In the genomic region with DNA sequence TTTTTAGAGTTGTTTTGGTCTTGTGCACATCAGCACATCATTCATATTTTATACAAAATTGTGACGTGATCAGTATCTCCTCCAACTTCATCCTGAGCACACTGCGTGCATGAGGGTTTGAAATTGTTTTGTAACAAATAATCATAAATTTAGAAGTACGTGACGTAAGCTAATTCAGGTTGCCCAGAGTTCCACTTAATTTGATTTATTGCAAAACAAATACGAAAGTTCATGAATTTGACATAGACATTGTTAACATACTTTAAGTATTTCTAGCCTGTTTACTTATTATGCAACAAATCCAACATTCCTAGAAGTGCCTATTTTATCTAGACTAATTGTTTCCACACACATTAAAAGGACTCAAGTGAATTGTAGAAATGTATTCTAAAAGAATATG, we compare ENCODE assay signal across 15 cellular contexts. TPM values are rescaled to one million over a fixed set of nuclear protein-coding genes. Genes with fewer than 3 reads are reported as not detected.
A peak's percentile ranks its signal among the peaks of the same experiment; 100 is the strongest.
DNase-seq lines count a peak whose midpoint lies in the region; ATAC-seq and TF ChIP-seq lines count a peak whose summit lies in the region.
"Had no signal": no experiment of that assay in that cellular context is flagged by ENCODE, and none has a peak within 500 bp of the region (broad histone marks: within the 10 kb centered on the region; RNA-seq: fewer than 3 reads in every experiment).

No MANE protein-coding gene starts in this region.

- H3K36me3 Mint-ChIP-seq in CD4-positive, alpha-beta T cell (ENCODE audit: low read depth): no peaks in the 10 kb centered on the region
- H3K36me3 Mint-ChIP-seq in stimulated activated naive B cell treated with anti-CD40 and anti-IgM and Interleukin-4, amounts not matched to agents 10 μg/mL and 1 μg/mL and 100 μg/mL, for 72 hours: peaks cover 4% of the 10 kb centered on the region in 2 donors

- H3K27ac ChIP-seq in CD4-positive, alpha-beta T cell (ENCODE audit: low read depth, low read length): no peak overlapping the region
- 0 out of 2 replicates have a peak overlapping the region, but pooled peaks have one; percentile 65 for H3K27ac ChIP-seq in PC-3 (ENCODE audit: low read length)
- H3K27ac ChIP-seq: colonic mucosa, neutrophil had no signal

- H3K9me2 ChIP-seq in PC-3 (replicated peaks; ENCODE audit: low read length): no peaks in the 10 kb centered on the region

- no peaks in the 10 kb centered on the region for H4K20me1 ChIP-seq in PC-3 (ENCODE audit: low read length)

- CTCF ChIA-PET in CD4-positive, alpha-beta T cell (lab: Charles Lee): interaction anchor here (1.8 to 3.0 kb wide), 2 partner anchors 39 to 175 kb away, joined by 4 to 8 read pairs; no protein-coding TSS in a partner anchor
- CTCF ChIA-PET in PC-3 (lab: Charles Lee): interaction anchor here (0.6 kb wide), 1 partner anchor 40 kb away, joined by 3 read pairs; no protein-coding TSS in a partner anchor

- no TSS peak for BruUV-seq in PC-3 (replicated peaks; lab: Mats Ljungman, UMichigan)

- no peaks in the 10 kb centered on the region for H3K9me3 Mint-ChIP-seq in CD4-positive, alpha-beta T cell
- H3K9me3 Mint-ChIP-seq in stimulated activated naive B cell treated with anti-CD40 and anti-IgM and Interleukin-4, amounts not matched to agents 10 μg/mL and 1 μg/mL and 100 μg/mL, for 72 hours: no peaks in the 10 kb centered on the region

- no peaks in the 10 kb centered on the region for H3K79me2 ChIP-seq in PC-3 (ENCODE audit: low read length)

- peaks cover 41% of the 10 kb centered on the region for H3K4me1 Mint-ChIP-seq in CD4-positive, alpha-beta T cell (ENCODE audit: low read depth)
- H3K4me1 Mint-ChIP-seq in stimulated activated naive B cell treated with anti-CD40 and anti-IgM and Interleukin-4, amounts not matched to agents 10 μg/mL and 1 μg/mL and 100 μg/mL, for 72 hours: peaks cover 5 to 9% of the 10 kb centered on the region in 2 donors

- no peak overlapping the region for H3K4me3 ChIP-seq in PC-3 (ENCODE audit: low read length)
- H3K4me3 ChIP-seq in fibroblast of mammary gland (ENCODE audit: control insufficient read depth, low read depth, low read length): no peak overlapping the region
- H3K4me3 ChIP-seq: colonic mucosa, HAP-1, K562 had no signal

- no peak for ATAC-seq in CD4-positive, alpha-beta T cell (ENCODE audit: poor library complexity)
- no peak for ATAC-seq in PC-3
- ATAC-seq in sciatic nerve: peak; percentile 55
- no peak for ATAC-seq in stimulated activated naive B cell treated with anti-CD40 and anti-IgM and Interleukin-4, amounts not matched to agents 10 μg/mL and 1 μg/mL and 100 μg/mL, for 72 hours (replicated peaks)
- no peak for ATAC-seq in GM21576 (IDR thresholded peaks at IDR 0.05; ENCODE audit: unreplicated experiment)
- ATAC-seq: K562 had no signal

- H3K9me3 ChIP-seq in CD4-positive, alpha-beta T cell (ENCODE audit: control insufficient read depth, low read length): no peaks in the 10 kb centered on the region
- no peaks in the 10 kb centered on the region for H3K9me3 ChIP-seq in PC-3 (ENCODE audit: low read length)
- H3K9me3 ChIP-seq: Caco-2, colonic mucosa, HAP-1, neutrophil had no signal

- no peaks in the 10 kb centered on the region for H3K27me3 Mint-ChIP-seq in CD4-positive, alpha-beta T cell
- no peaks in the 10 kb centered on the region for H3K27me3 Mint-ChIP-seq in stimulated activated naive B cell treated with anti-CD40 and anti-IgM and Interleukin-4, amounts not matched to agents 10 μg/mL and 1 μg/mL and 100 μg/mL, for 72 hours

- no peak for DNase-seq in CD4-positive, alpha-beta T cell
- DNase-seq in PC-3: peak; percentile 64
- DNase-seq in fibroblast of mammary gland (ENCODE audit: low read depth): peak; percentile 72
- no peak for DNase-seq in sciatic nerve (ENCODE audit: low spot score)
- DNase-seq in stimulated activated naive B cell treated with anti-CD40 and anti-IgM and Interleukin-4, amounts not matched to agents 10 μg/mL and 1 μg/mL and 100 μg/mL, for 72 hours: no peak
- no peak for DNase-seq in HPDE6-E6E7 (ENCODE audit: extremely low spot score)
- no peak for DNase-seq in KG1 (lab: John Stamatoyannopoulos, UW)
- DNase-seq: activated CD4-positive, alpha-beta T cell treated with anti-CD3 and anti-CD28 coated beads for 4 hours; Caco-2; colonic mucosa; NCI-H1930 had no signal

- no peak for TF ChIP-seq CTCF in CD4-positive, alpha-beta T cell (IDR thresholded peaks at IDR 0.05)
- TF ChIP-seq CTCF in PC-3 (conservative IDR thresholded peaks at IDR 0.05; ENCODE audit: low read depth, low read length): no peak
- no peak for TF ChIP-seq CTCF in fibroblast of mammary gland (conservative IDR thresholded peaks at IDR 0.05; ENCODE audit: control insufficient read depth, insufficient read depth, low read depth, low read length)

- no peaks in the 10 kb centered on the region for H3F3A ChIP-seq in PC-3 (ENCODE audit: low read length, unreplicated experiment)

- peak overlapping the region; percentile 40 for H3K4me2 ChIP-seq in PC-3 (ENCODE audit: low read length)

- H3K9ac ChIP-seq in PC-3 (ENCODE audit: low read length): no peak overlapping the region

- intact Hi-C loops in CD4-positive, alpha-beta T cell (cut with DNase I, micrococcal nuclease): loop anchor here in 1 of 2 experiments (5.0 to 10.0 kb wide), 2 partner anchors 62 to 176 kb away; no protein-coding TSS in a partner anchor
- intact Hi-C loops in PC-3 (cut with micrococcal nuclease): no loop called here
- intact Hi-C loops in sciatic nerve (cut with DNase I): no loop called here

- POLR2A ChIA-PET in CD4-positive, alpha-beta T cell (lab: Charles Lee): interaction anchor here (1.0 kb wide), 1 partner anchor 175 kb away, joined by 3 read pairs; no protein-coding TSS in a partner anchor
- POLR2A ChIA-PET in PC-3 (lab: Charles Lee; ENCODE audit: unreplicated experiment): no interaction called here

- H3K27ac Mint-ChIP-seq in CD4-positive, alpha-beta T cell: peak overlapping the region; percentile 83
- no peak overlapping the region for H3K27ac Mint-ChIP-seq in stimulated activated naive B cell treated with anti-CD40 and anti-IgM and Interleukin-4, amounts not matched to agents 10 μg/mL and 1 μg/mL and 100 μg/mL, for 72 hours

- no peaks in the 10 kb centered on the region for H3K36me3 ChIP-seq in PC-3 (ENCODE audit: low read depth, low read length)
- H3K36me3 ChIP-seq: colonic mucosa, neutrophil had no signal

- H3K4me1 ChIP-seq in PC-3 (ENCODE audit: insufficient read depth, low read length): peaks cover 35% of the 10 kb centered on the region
- H3K4me1 ChIP-seq: colonic mucosa had no signal

- H3K27me3 ChIP-seq in CD4-positive, alpha-beta T cell (ENCODE audit: control insufficient read depth, insufficient read depth, low read length): no peaks in the 10 kb centered on the region
- H3K27me3 ChIP-seq in PC-3 (ENCODE audit: low read length): no peaks in the 10 kb centered on the region
- H3K27me3 ChIP-seq: colonic mucosa, neutrophil had no signal

- H2AFZ ChIP-seq in PC-3 (ENCODE audit: low read length): no peak overlapping the region

- no peak overlapping the region for H3K4me3 Mint-ChIP-seq in CD4-positive, alpha-beta T cell
- H3K4me3 Mint-ChIP-seq in stimulated activated naive B cell treated with anti-CD40 and anti-IgM and Interleukin-4, amounts not matched to agents 10 μg/mL and 1 μg/mL and 100 μg/mL, for 72 hours: no peak overlapping the region

RNA-seq across cellular contexts. Expression of a gene that starts 48.3 kb away (rescaled TPM):
- total RNA-seq in CD4-positive, alpha-beta T cell: 1 to 10 TPM; 3.2 to 3.7 TPM
- total RNA-seq in PC-3 (2014; rRNA removed) (0.40 and 0.69 TPM in 2 replicates), sciatic nerve (17.2 TPM)

RNA-seq across cellular contexts. Expression of a gene that starts 55.6 kb away (rescaled TPM):
- 10 to 100 TPM; 27.2 to 28.4 TPM for total RNA-seq in CD4-positive, alpha-beta T cell
- total RNA-seq in PC-3 (2014; rRNA removed) (42.4 and 51.8 TPM in 2 replicates), sciatic nerve (174 TPM)

Comparison
In these comparisons a context has a peak if more than half of its experiments do, and no peak if none do; other contexts are left out.
1. DNase-seq: peak in PC-3 (single experiment) and fibroblast of mammary gland (single experiment); none in CD4-positive, alpha-beta T cell (0 of 10), sciatic nerve (single experiment), stimulated activated naive B cell treated with anti-CD40 and anti-IgM and Interleukin-4, amounts not matched to agents 10 μg/mL and 1 μg/mL and 100 μg/mL, for 72 hours (single experiment), HPDE6-E6E7 (single experiment) and KG1 (single experiment).